Comparison of ENCODE assay signal across 15 cellular contexts in the genomic region with DNA sequence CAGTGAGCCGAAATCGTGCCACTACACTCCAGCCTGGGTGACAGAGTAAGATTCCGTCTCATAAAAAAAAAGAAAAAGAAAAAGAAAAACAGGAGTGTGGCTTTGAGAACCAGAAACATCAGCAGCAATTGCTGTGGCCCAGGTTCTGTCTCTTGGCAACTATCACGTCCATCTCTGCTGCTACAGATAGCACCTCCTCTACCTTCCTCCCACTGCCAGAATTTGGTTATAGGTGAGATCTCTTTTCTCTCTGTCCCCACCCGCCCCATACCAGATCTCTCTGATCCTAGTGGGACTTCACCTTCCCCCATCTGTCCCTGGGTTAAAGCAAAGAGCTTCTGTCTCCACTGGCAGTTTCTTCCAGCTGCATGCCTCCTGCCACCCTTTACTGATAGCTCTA. TPM values are rescaled to one million over a fixed set of nuclear protein-coding genes. Genes with fewer than 3 reads are reported as not detected.
"Had no signal": no experiment of that assay in that cellular context is flagged by ENCODE, and none has a peak within 500 bp of the region (broad histone marks: within the 10 kb centered on the region; RNA-seq: fewer than 3 reads in every experiment).

No MANE protein-coding gene starts in this region.

- H3K36me3 ChIP-seq: cardiac muscle cell had no signal

- H3K27ac Mint-ChIP-seq: activated naive CD4-positive, alpha-beta T cell treated with anti-CD3 and anti-CD28 coated beads, Interleukin-2, amount 50 U/mL, for 72 hours; activated T-helper 2 cell treated with anti-CD3 and anti-CD28 coated beads, Interferon-gamma antibody, Interleukin-2, Interleukin-4, amounts not matched to agents 10 μg/mL and 5 μg/mL and 100 μg/mL, durations not matched to agents 14 hours and 24 hours and 36 hours; nephron had no signal

- H3K4me3 ChIP-seq: cardiac muscle cell, coronary artery, esophagus squamous epithelium, left lung, psoas muscle, right lobe of liver, smooth muscle cell had no signal

- H3K27ac ChIP-seq: cardiac muscle cell, coronary artery, esophagus squamous epithelium, left lung, psoas muscle, right lobe of liver had no signal

- H3K27me3 ChIP-seq: cardiac muscle cell, esophagus squamous epithelium, right lobe of liver had no signal

- H3K9me3 ChIP-seq: esophagus squamous epithelium, left lung, psoas muscle, right lobe of liver had no signal

- ATAC-seq: activated naive CD4-positive, alpha-beta T cell treated with anti-CD3 and anti-CD28 coated beads, Interleukin-2, amount 50 U/mL, for 72 hours; left lung; psoas muscle; right lobe of liver had no signal

- DNase-seq: activated CD4-positive, CD25-positive, alpha-beta regulatory T cell treated with anti-CD3 and anti-CD28 coated beads, Interleukin-2, amount 50 U/mL, for 72 hours; esophagus squamous epithelium; hippocampal formation; kidney; right lobe of liver; T1000 had no signal

- H3K9me3 Mint-ChIP-seq: activated naive CD4-positive, alpha-beta T cell treated with anti-CD3 and anti-CD28 coated beads, Interleukin-2, amount 50 U/mL, for 72 hours; activated T-helper 2 cell treated with anti-CD3 and anti-CD28 coated beads, Interferon-gamma antibody, Interleukin-2, Interleukin-4, amounts not matched to agents 10 μg/mL and 5 μg/mL and 100 μg/mL, durations not matched to agents 14 hours and 24 hours and 36 hours; nephron had no signal

RNA-seq across cellular contexts. Expression of gene SERPINF2, which starts 35.6 kb away (rescaled TPM):
- total RNA-seq: endothelial cell of umbilical vein had no signal

RNA-seq across cellular contexts. Expression of gene SERPINF1, which starts 54.8 kb away (rescaled TPM):
- total RNA-seq: activated T-helper 2 cell treated with anti-CD3 and anti-CD28 coated beads, Interferon-gamma antibody, Interleukin-2, Interleukin-4, amounts not matched to agents 10 μg/mL and 5 μg/mL and 100 μg/mL, durations not matched to agents 14 hours and 24 hours and 36 hours; endothelial cell of umbilical vein had no signal
